1 cellular context compared by ENCODE assay signal in genomic region chr3:62919784-62920183, GRCh38.
TF ChIP-seq lines count a peak whose summit lies in the region.

No MANE protein-coding gene starts in this region.

TF ChIP-seq in H1, 55 proteins besides CTCF, POLR2A, EP300 and RAD21 (continued from another document):
- TF ChIP-seq POLR2AphosphoS5 (IDR thresholded peaks at IDR 0.05; ENCODE audit: low read depth, low read length) (no peak), MAFK (IDR thresholded peaks at IDR 0.05; ENCODE audit: low read depth, low read length) (no peak)
